1 cellular context compared by ENCODE assay signal in genomic region chr20:407097-407952, GRCh38.
TF ChIP-seq lines count a peak whose summit lies in the region.

No MANE protein-coding gene starts in this region.

TF ChIP-seq in K562, 482 proteins besides CTCF, POLR2A, EP300 and RAD21 (continued from another document):
- TF ChIP-seq ZBTB11 (CRISPR knock-in tag; IDR thresholded peaks at IDR 0.05), result no peak
- TF ChIP-seq ZNF354B (CRISPR knock-in tag; IDR thresholded peaks at IDR 0.05), result no peak
- no peak for TF ChIP-seq ETS1 (conservative IDR thresholded peaks at IDR 0.05; ENCODE audit: control insufficient read depth, low read depth, low read length)
- TF ChIP-seq MAZ (CRISPR knock-in tag; conservative IDR thresholded peaks at IDR 0.05 in 1 of 2, IDR thresholded peaks at IDR 0.05 in 1 of 2), result peak in 1 of 2 experiments; percentile 23; a peak in 1 of 4 replicates
- no peak for TF ChIP-seq IRF1 (CRISPR knock-in tag; IDR thresholded peaks at IDR 0.05; ENCODE audit: borderline replicate concordance)
- no peak for TF ChIP-seq GTF2F1 (IDR thresholded peaks at IDR 0.05; ENCODE audit: low read depth, low read length)
- TF ChIP-seq NFATC3 (IDR thresholded peaks at IDR 0.05), result no peak
- TF ChIP-seq SFPQ (IDR thresholded peaks at IDR 0.05; ENCODE audit: low read depth, low read length), result no peak
- no peak for TF ChIP-seq PTRF (tag; IDR thresholded peaks at IDR 0.05)
- TF ChIP-seq CTBP1 (IDR thresholded peaks at IDR 0.05; ENCODE audit: borderline replicate concordance), result no peak; the same call in 1 of the 2 replicates
